9 cellular contexts compared by ENCODE assay signal in the genomic region with DNA sequence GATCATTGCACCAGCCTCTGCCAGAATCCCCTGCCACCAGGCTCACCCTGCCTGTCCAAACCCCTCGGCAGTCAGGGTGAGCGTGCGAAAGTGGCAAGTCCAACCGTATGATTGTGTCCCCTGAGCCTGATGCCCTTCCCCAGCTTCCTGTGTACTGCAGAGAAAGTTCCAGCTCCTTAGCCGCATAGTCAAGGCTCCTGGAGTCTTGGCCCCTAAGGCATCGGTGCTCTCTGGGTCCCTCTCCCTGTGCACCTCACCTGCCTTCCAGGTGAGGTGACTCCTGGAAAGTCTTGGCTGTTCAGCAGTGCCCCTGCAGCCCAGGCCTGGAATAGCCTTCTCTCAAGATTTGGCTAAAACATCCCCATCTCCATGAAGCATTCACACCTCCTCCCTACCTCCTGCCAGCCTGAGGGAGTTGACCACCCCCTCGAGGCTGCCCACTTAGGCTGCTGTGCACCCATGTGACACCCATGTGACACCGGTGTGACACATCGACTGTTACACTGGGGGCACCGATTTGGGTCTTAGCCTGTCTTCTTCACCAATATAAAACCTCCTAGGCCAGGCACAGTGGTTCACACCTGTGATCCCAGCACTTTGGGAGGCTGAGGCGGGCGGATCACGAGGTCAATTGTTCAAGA. TPM values are rescaled to one million over a fixed set of nuclear protein-coding genes. Genes with fewer than 3 reads are reported as not detected.
DNase-seq lines count a peak whose midpoint lies in the region; ATAC-seq and TF ChIP-seq lines count a peak whose summit lies in the region.
"Had no signal": no experiment of that assay in that cellular context is flagged by ENCODE, and none has a peak within 500 bp of the region (broad histone marks: within the 10 kb centered on the region; RNA-seq: fewer than 3 reads in every experiment).

No MANE protein-coding gene starts in this region.

- H3K4me3 ChIP-seq in GM12864 (ENCODE audit: low read depth, low read length) = no peak overlapping the region
- no peak overlapping the region for H3K4me3 ChIP-seq in NT2/D1 (ENCODE audit: insufficient read length, low read depth)
- H3K4me3 ChIP-seq in osteoblast (ENCODE audit: insufficient read depth, low read length) = no peak overlapping the region
- H3K4me3 ChIP-seq in right cardiac atrium (ENCODE audit: low read length) = no peak overlapping the region

- no peaks in the 10 kb centered on the region for H3K4me1 Mint-ChIP-seq in endothelial cell (ENCODE audit: unreplicated experiment)

- H3K36me3 ChIP-seq in NT2/D1 (ENCODE audit: insufficient read depth, insufficient read length, low read length) (no peaks in the 10 kb centered on the region), osteoblast (ENCODE audit: insufficient read depth, low read length) (no peaks in the 10 kb centered on the region)

- no peak overlapping the region for H2AFZ ChIP-seq in osteoblast (ENCODE audit: low read length)

- H3K27me3 Mint-ChIP-seq in endothelial cell (ENCODE audit: unreplicated experiment) = peaks cover 4% of the 10 kb centered on the region

- H3K4me1 ChIP-seq in NT2/D1 (ENCODE audit: insufficient read depth, insufficient read length) (peaks cover 2% of the 10 kb centered on the region), osteoblast (ENCODE audit: insufficient read depth, low read length) (peaks cover 3% of the 10 kb centered on the region), right cardiac atrium (ENCODE audit: control insufficient read depth, insufficient read depth, low read length) (no peaks in the 10 kb centered on the region)

- no peaks in the 10 kb centered on the region for H3K27me3 ChIP-seq in NT2/D1 (ENCODE audit: insufficient read depth, insufficient read length)
- H3K27me3 ChIP-seq in osteoblast (ENCODE audit: insufficient read depth, low read length) = no peaks in the 10 kb centered on the region
- H3K27me3 ChIP-seq in right cardiac atrium (ENCODE audit: control insufficient read depth, insufficient read depth) = no peaks in the 10 kb centered on the region

- DNase-seq in GM12864 (ENCODE audit: low read depth) (no peak), NT2/D1 (ENCODE audit: low read depth, low spot score) (peak; percentile 8), endothelial cell (ENCODE audit: low spot score) (no peak), osteoblast (ENCODE audit: insufficient read length, low spot score, missing footprints) (peak; percentile 84), right cardiac atrium (no peak)
- no peak for DNase-seq in activated CD4-positive, alpha-beta T cell treated with anti-CD3 and anti-CD28 coated beads, Interleukin-2, amount 50 U/mL, for 48 hours

- H3K79me2 ChIP-seq in osteoblast (ENCODE audit: insufficient read depth, low read length) = no peaks in the 10 kb centered on the region

- peak overlapping the region; percentile 18 for H3K27ac Mint-ChIP-seq in endothelial cell (ENCODE audit: unreplicated experiment)
- H3K27ac Mint-ChIP-seq: activated T-helper 1 cell treated with anti-CD3 and anti-CD28 coated beads, Interleukin-12 subunit alpha, Interleukin-12 subunit beta, Interleukin-2, Interleukin-4 antibody, amounts not matched to agents 30 ng/mL and 10 ng/mL and 1 ng/mL, durations not matched to agents 14 hours and 24 hours and 36 hours had no signal

- no peaks in the 10 kb centered on the region for H4K20me1 ChIP-seq in osteoblast (ENCODE audit: insufficient read depth, low read length)

- no peak overlapping the region for H3K4me3 Mint-ChIP-seq in endothelial cell (ENCODE audit: unreplicated experiment)
- H3K4me3 Mint-ChIP-seq: activated T-helper 1 cell treated with anti-CD3 and anti-CD28 coated beads, Interleukin-12 subunit alpha, Interleukin-12 subunit beta, Interleukin-2, Interleukin-4 antibody, amounts not matched to agents 30 ng/mL and 10 ng/mL and 1 ng/mL, durations not matched to agents 14 hours and 24 hours and 36 hours had no signal

- no peaks in the 10 kb centered on the region for H3K9me3 Mint-ChIP-seq in endothelial cell (ENCODE audit: unreplicated experiment)
- H3K9me3 Mint-ChIP-seq: activated T-helper 1 cell treated with anti-CD3 and anti-CD28 coated beads, Interleukin-12 subunit alpha, Interleukin-12 subunit beta, Interleukin-2, Interleukin-4 antibody, amounts not matched to agents 30 ng/mL and 10 ng/mL and 1 ng/mL, durations not matched to agents 14 hours and 24 hours and 36 hours had no signal

- no peak overlapping the region for H3K27ac ChIP-seq in osteoblast (ENCODE audit: low read depth, low read length)
- H3K27ac ChIP-seq in right cardiac atrium (ENCODE audit: low read length) = no peak overlapping the region

- peaks cover 3% of the 10 kb centered on the region for H3K36me3 Mint-ChIP-seq in endothelial cell (ENCODE audit: low read depth, unreplicated experiment)

- TF ChIP-seq CTCF in GM12864 (IDR thresholded peaks at IDR 0.05; ENCODE audit: low read depth, low read length, missing control alignments) = peak; percentile 39
- no peak for TF ChIP-seq CTCF in endothelial cell (IDR thresholded peaks at IDR 0.05; ENCODE audit: unreplicated experiment)
- TF ChIP-seq CTCF in osteoblast (IDR thresholded peaks at IDR 0.05; ENCODE audit: extremely low read depth, low read depth, low read length) = no peak

- H3K4me2 ChIP-seq in osteoblast (ENCODE audit: insufficient read depth, low read length) = no peak overlapping the region

- ATAC-seq in HG03521 (IDR thresholded peaks at IDR 0.05; ENCODE audit: unreplicated experiment) = no peak
- ATAC-seq in right cardiac atrium = no peak
- ATAC-seq in HG03460 (IDR thresholded peaks at IDR 0.05; ENCODE audit: unreplicated experiment) = no peak

- intact Hi-C loops in right cardiac atrium (cut with DNase I) = no loop called here

- H3K9me3 ChIP-seq in NT2/D1 (ENCODE audit: insufficient read depth, low read length) (no peaks in the 10 kb centered on the region), osteoblast (ENCODE audit: low read depth, low read length) (no peaks in the 10 kb centered on the region), right cardiac atrium (ENCODE audit: control insufficient read depth, low read length) (no peaks in the 10 kb centered on the region)

- WGBS in right cardiac atrium = 67% methylated on average over 13 of the region's 13 CpGs

- no peak overlapping the region for H3K9ac ChIP-seq in NT2/D1 (ENCODE audit: insufficient read length, low read depth)

RNA-seq across cellular contexts. Expression of gene ELN, which starts 56.2 kb away (rescaled TPM):
- total RNA-seq in endothelial cell (ENCODE audit: unreplicated experiment) (44.8 TPM), osteoblast (69.1 and 113 TPM in 2 replicates), right cardiac atrium (100 to 1,000 TPM in 3 of 4 donors, 10 to 100 TPM in 1; 100.0 to 323 (median 120) TPM)
- 73.4 TPM for polyA plus RNA-seq in right cardiac atrium
- total RNA-seq: activated T-helper 1 cell treated with anti-CD3 and anti-CD28 coated beads, Interleukin-12 subunit alpha, Interleukin-12 subunit beta, Interleukin-2, Interleukin-4 antibody, amounts not matched to agents 30 ng/mL and 10 ng/mL and 1 ng/mL, durations not matched to agents 14 hours and 24 hours and 36 hours had no signal

Comparison
In these comparisons a context has a peak if more than half of its experiments do, and no peak if none do; other contexts are left out.
1. DNase-seq: peak in NT2/D1 (single experiment) and osteoblast (single experiment); none in GM12864 (single experiment), endothelial cell (single experiment), activated CD4-positive, alpha-beta T cell treated with anti-CD3 and anti-CD28 coated beads, Interleukin-2, amount 50 U/mL, for 48 hours (0 of 2) and right cardiac atrium (0 of 3).